In the genomic region with DNA sequence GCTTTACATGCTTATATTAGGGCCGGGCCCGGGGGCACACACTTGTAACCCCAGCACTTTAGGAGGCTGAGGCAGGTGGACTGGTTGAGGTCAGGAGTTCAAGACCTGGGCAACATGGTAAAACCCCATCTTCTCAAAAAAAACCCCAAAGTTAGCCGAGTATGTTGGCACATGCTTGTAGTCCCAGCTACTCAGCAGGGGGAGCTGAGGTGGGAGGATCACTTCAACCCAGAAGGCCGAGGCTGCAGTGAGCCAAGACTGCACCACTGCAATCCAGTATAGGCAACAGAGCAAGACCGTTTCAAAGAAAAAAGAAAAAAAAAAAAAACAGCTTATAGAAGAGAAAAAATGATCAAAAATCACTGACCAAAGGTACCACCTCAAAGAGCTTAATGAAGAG, we compare ENCODE assay signal across 21 cellular contexts.
"Had no signal": no experiment of that assay in that cellular context is flagged by ENCODE, and none has a peak within 500 bp of the region (broad histone marks: within the 10 kb centered on the region; RNA-seq: fewer than 3 reads in every experiment).

No MANE protein-coding gene starts in this region.

- H3K36me3 Mint-ChIP-seq: stimulated activated effector memory CD8-positive, alpha-beta T cell treated with anti-CD3 and anti-CD28 coated beads, Interleukin-12 subunit alpha, Interleukin-12 subunit beta, amount 100 ng/mL, for 72 hours had no signal

- FAIRE-seq: bronchial epithelial cell, kidney, small intestine had no signal

- H3K27ac Mint-ChIP-seq: activated CD4-positive, alpha-beta memory T cell treated with anti-CD3 and anti-CD28 coated beads, Interleukin-2, amount 10 ng/mL, durations not matched to agents 7 days and 5 days; activated naive CD4-positive, alpha-beta T cell treated with anti-CD3 and anti-CD28 coated beads for 36 hours; natural killer cell treated with Interleukin-12 subunit alpha and Interleukin-12 subunit beta and Interleukin-15 and Interleukin-18, amount 100 ng/mL, for 72 hours; progenitor cell of endocrine pancreas; type B pancreatic cell had no signal

- H3K4me1 Mint-ChIP-seq: activated CD4-positive, alpha-beta memory T cell treated with anti-CD3 and anti-CD28 coated beads, Interleukin-2, amount 10 ng/mL, durations not matched to agents 7 days and 5 days; activated naive CD8-positive, alpha-beta T cell treated with anti-CD3 and anti-CD28 coated beads, Interleukin-2, amount 10 ng/mL, durations not matched to agents 7 days and 5 days had no signal

- ATAC-seq: activated T-cell treated with anti-CD3 and anti-CD28 coated beads, Interleukin-2, amount 50 U/mL, for 72 hours; foreskin keratinocyte; left lobe of liver; natural killer cell treated with Interleukin-12 subunit alpha and Interleukin-12 subunit beta and Interleukin-15 and Interleukin-18, amount 100 ng/mL, for 72 hours; stimulated activated effector memory CD8-positive, alpha-beta T cell treated with anti-CD3 and anti-CD28 coated beads, Interleukin-12 subunit alpha, Interleukin-12 subunit beta, amount 100 ng/mL, for 72 hours had no signal

- DNase-seq: activated CD4-positive, alpha-beta memory T cell treated with anti-CD3 and anti-CD28 coated beads, Interleukin-2, amount 10 ng/mL, durations not matched to agents 7 days and 5 days; activated CD4-positive, alpha-beta T cell treated with anti-CD3 and anti-CD28 coated beads for 48 hours; activated CD4-positive, CD25-positive, alpha-beta regulatory T cell; activated effector memory CD4-positive, alpha-beta T cell treated with Interleukin-2 at 50 U/mL for 16 hours; activated naive CD4-positive, alpha-beta T cell treated with anti-CD3 and anti-CD28 coated beads for 36 hours; activated naive CD8-positive, alpha-beta T cell treated with anti-CD3 and anti-CD28 coated beads, Interleukin-2, amount 10 ng/mL, durations not matched to agents 7 days and 5 days; activated T-cell treated with anti-CD3 and anti-CD28 coated beads, Interleukin-2, amount 50 U/mL, for 72 hours; amygdala; effector CD4-positive, alpha-beta T cell; foreskin keratinocyte; kidney; small intestine; stimulated activated CD4-positive, alpha-beta T cell treated with anti-CD3 and anti-CD28 coated beads, Interleukin-2, amount 100 ng/mL, for 24 hours; T-helper 9 cell had no signal

- H3K27me3 Mint-ChIP-seq: activated CD4-positive, alpha-beta memory T cell treated with anti-CD3 and anti-CD28 coated beads, Interleukin-2, amount 10 ng/mL, durations not matched to agents 7 days and 5 days; dendritic cell treated with granulocyte-macrophage colony-stimulating factor and Interleukin-4, amounts not matched to agents 40 ng/mL and 50 ng/mL, for 4 days; natural killer cell treated with Interleukin-12 subunit alpha and Interleukin-12 subunit beta and Interleukin-15 and Interleukin-18, amount 100 ng/mL, for 72 hours; progenitor cell of endocrine pancreas; type B pancreatic cell had no signal

- H3K4me3 Mint-ChIP-seq: activated CD4-positive, alpha-beta memory T cell treated with anti-CD3 and anti-CD28 coated beads, Interleukin-2, amount 10 ng/mL, durations not matched to agents 7 days and 5 days; activated naive CD4-positive, alpha-beta T cell treated with anti-CD3 and anti-CD28 coated beads for 36 hours; activated naive CD8-positive, alpha-beta T cell treated with anti-CD3 and anti-CD28 coated beads, Interleukin-2, amount 10 ng/mL, durations not matched to agents 7 days and 5 days; activated T-cell treated with anti-CD3 and anti-CD28 coated beads, Interleukin-2, amount 50 U/mL, for 72 hours; dendritic cell treated with granulocyte-macrophage colony-stimulating factor and Interleukin-4, amounts not matched to agents 40 ng/mL and 50 ng/mL, for 4 days; natural killer cell treated with Interleukin-12 subunit alpha and Interleukin-12 subunit beta and Interleukin-15 and Interleukin-18, amount 100 ng/mL, for 72 hours; stimulated activated effector memory CD8-positive, alpha-beta T cell treated with anti-CD3 and anti-CD28 coated beads, Interleukin-12 subunit alpha, Interleukin-12 subunit beta, amount 100 ng/mL, for 72 hours; type B pancreatic cell had no signal

- H3K27ac ChIP-seq: foreskin keratinocyte had no signal

- H3K4me1 ChIP-seq: foreskin keratinocyte had no signal

- H3K9me3 Mint-ChIP-seq: activated naive CD4-positive, alpha-beta T cell treated with anti-CD3 and anti-CD28 coated beads for 36 hours; natural killer cell treated with Interleukin-12 subunit alpha and Interleukin-12 subunit beta and Interleukin-15 and Interleukin-18, amount 100 ng/mL, for 72 hours; stimulated activated effector memory CD8-positive, alpha-beta T cell treated with anti-CD3 and anti-CD28 coated beads, Interleukin-12 subunit alpha, Interleukin-12 subunit beta, amount 100 ng/mL, for 72 hours had no signal

- H3K27me3 ChIP-seq: foreskin keratinocyte had no signal
